ENCODE assay signal across 19 cellular contexts in the genomic region with DNA sequence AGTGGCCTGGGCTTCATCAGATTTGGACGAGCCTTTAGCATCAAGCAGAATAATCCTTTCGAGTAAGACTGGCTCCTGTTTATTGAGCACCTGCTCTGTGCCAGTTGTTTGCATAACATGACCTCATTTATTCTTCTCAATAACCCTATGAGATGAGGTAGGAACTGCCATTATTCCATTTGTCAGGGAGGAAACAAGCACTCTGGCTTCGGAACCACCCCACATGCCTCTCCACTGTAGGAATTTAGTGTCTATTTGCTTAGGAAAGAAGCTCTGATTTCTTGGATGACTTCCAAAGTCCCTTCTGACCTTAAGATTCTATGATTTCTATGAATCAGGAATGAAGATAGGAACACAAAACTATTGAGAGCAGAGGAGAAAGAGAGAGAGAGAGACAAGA. TPM values are rescaled to one million over a fixed set of nuclear protein-coding genes. Genes with fewer than 3 reads are reported as not detected.
DNase-seq lines count a peak whose midpoint lies in the region; ATAC-seq and TF ChIP-seq lines count a peak whose summit lies in the region.
"Had no signal": no experiment of that assay in that cellular context is flagged by ENCODE, and none has a peak within 500 bp of the region (broad histone marks: within the 10 kb centered on the region; RNA-seq: fewer than 3 reads in every experiment).

No MANE protein-coding gene starts in this region.

- TF ChIP-seq RAD21 in SK-N-SH (IDR thresholded peaks at IDR 0.05; ENCODE audit: low read length) = no peak

- no peak overlapping the region for H3K4me2 ChIP-seq in SK-N-SH

- H3K27me3 Mint-ChIP-seq in WTC11 (ENCODE audit: low read depth) = no peaks in the 10 kb centered on the region
- H3K27me3 Mint-ChIP-seq in activated CD8-positive, alpha-beta T cell treated with anti-CD3 and anti-CD28 coated beads, Interleukin-2, amount 10 ng/mL, durations not matched to agents 7 days and 5 days (ENCODE audit: low read depth) = peaks cover 2% of the 10 kb centered on the region
- H3K27me3 Mint-ChIP-seq: activated naive CD8-positive, alpha-beta T cell treated with anti-CD3 and anti-CD28 coated beads for 36 hours had no signal

- ATAC-seq in sciatic nerve (peak; percentile 8), WTC11 (no peak)
- ATAC-seq in activated CD8-positive, alpha-beta T cell treated with anti-CD3 and anti-CD28 coated beads, Interleukin-2, amount 10 ng/mL, durations not matched to agents 7 days and 5 days = no peak
- ATAC-seq: esophagus mucosa had no signal

- H2AFZ ChIP-seq in SK-N-SH (ENCODE audit: low read depth) = no peak overlapping the region

- no peaks in the 10 kb centered on the region for H3K9me3 Mint-ChIP-seq in WTC11
- H3K9me3 Mint-ChIP-seq in activated CD8-positive, alpha-beta T cell treated with anti-CD3 and anti-CD28 coated beads, Interleukin-2, amount 10 ng/mL, durations not matched to agents 7 days and 5 days (ENCODE audit: insufficient read depth) = peaks cover 7% of the 10 kb centered on the region

- H3F3A ChIP-seq in SK-N-SH (replicated peaks; ENCODE audit: insufficient read depth) = peaks cover 20% of the 10 kb centered on the region

- CTCF ChIA-PET in SK-N-SH (lab: Yijun Ruan, JAX) = interaction anchor here (0.6 to 1.8 kb wide), 5 partner anchors 13 to 228 kb away, joined by 3 to 4 read pairs (median 3); no protein-coding TSS in a partner anchor
- CTCF ChIA-PET in WTC11 (lab: Charles Lee) = interaction anchor here (1.0 to 1.5 kb wide), 5 partner anchors 65 to 195 kb away, joined by 3 to 6 read pairs (median 4); no protein-coding TSS in a partner anchor
- CTCF ChIA-PET in activated CD8-positive, alpha-beta T cell treated with anti-CD3 and anti-CD28 coated beads, Interleukin-2, amount 10 ng/mL, durations not matched to agents 7 days and 5 days (lab: Charles Lee) = interaction anchor here (0.6 to 1.4 kb wide), 3 partner anchors 10 to 195 kb away, joined by 3 to 4 read pairs (median 4); no protein-coding TSS in a partner anchor

- 0 out of 2 replicates have a peak, but pooled peaks cover 2% of the 10 kb centered on the region for H3K4me1 Mint-ChIP-seq in WTC11
- H3K4me1 Mint-ChIP-seq in activated CD8-positive, alpha-beta T cell treated with anti-CD3 and anti-CD28 coated beads, Interleukin-2, amount 10 ng/mL, durations not matched to agents 7 days and 5 days (ENCODE audit: low read depth) = no peaks in the 10 kb centered on the region
- H3K4me1 Mint-ChIP-seq: activated naive CD8-positive, alpha-beta T cell treated with anti-CD3 and anti-CD28 coated beads for 36 hours; CD8-positive, alpha-beta memory T cell had no signal

- no peaks in the 10 kb centered on the region for H3K36me3 Mint-ChIP-seq in WTC11
- peaks cover 8% of the 10 kb centered on the region for H3K36me3 Mint-ChIP-seq in activated CD8-positive, alpha-beta T cell treated with anti-CD3 and anti-CD28 coated beads, Interleukin-2, amount 10 ng/mL, durations not matched to agents 7 days and 5 days (ENCODE audit: low read depth)

- H3K4me3 Mint-ChIP-seq in WTC11 = no peak overlapping the region
- H3K4me3 Mint-ChIP-seq in activated CD8-positive, alpha-beta T cell treated with anti-CD3 and anti-CD28 coated beads, Interleukin-2, amount 10 ng/mL, durations not matched to agents 7 days and 5 days = no peak overlapping the region
- H3K4me3 Mint-ChIP-seq: activated naive CD8-positive, alpha-beta T cell treated with anti-CD3 and anti-CD28 coated beads for 36 hours; CD8-positive, alpha-beta memory T cell had no signal

- H3K27ac ChIP-seq in SK-N-SH (ENCODE audit: low read depth in 2 of 2, low read length in 1 of 2) = peak overlapping the region in 1 of 2 experiments; percentile 10; a peak in 1 of 4 replicates
- H3K27ac ChIP-seq: cardiac muscle cell, neutrophil, SJSA1 had no signal

- POLR2A ChIA-PET in SK-N-SH (lab: Yijun Ruan, JAX) (no interaction called here), WTC11 (lab: Charles Lee) (no interaction called here)
- POLR2A ChIA-PET in activated CD8-positive, alpha-beta T cell treated with anti-CD3 and anti-CD28 coated beads, Interleukin-2, amount 10 ng/mL, durations not matched to agents 7 days and 5 days (lab: Charles Lee) = no interaction called here

- DNase-seq in EL (peak; percentile 74), SK-N-SH (no peak), fibroblast of the aortic adventitia (ENCODE audit: low read depth) (peak; percentile 37), sciatic nerve (ENCODE audit: low spot score) (no peak), SHP77 treated with DMSO at 0.1 percent for 48 hours (lab: John Stamatoyannopoulos, UW) (no peak), T-helper 9 cell (no peak), WTC11 (ENCODE audit: low spot score) (no peak)
- DNase-seq in activated CD8-positive, alpha-beta T cell treated with anti-CD3 and anti-CD28 coated beads, Interleukin-2, amount 10 ng/mL, durations not matched to agents 7 days and 5 days = no peak
- DNase-seq: activated CD8-positive, alpha-beta memory T cell treated with anti-CD3 and anti-CD28 coated beads for 24 hours; activated naive CD8-positive, alpha-beta T cell treated with anti-CD3 and anti-CD28 coated beads for 36 hours; CD8-positive, alpha-beta memory T cell; NCI-H526 treated with DMSO at 0.1 percent for 48 hours; retina; stimulated activated naive CD4-positive, alpha-beta T cell; trophoblast cell had no signal

- peaks cover 2 to 25% of the 10 kb centered on the region in 2 experiments; a peak in 3 of 4 replicates for H3K4me1 ChIP-seq in SK-N-SH (ENCODE audit: control insufficient read depth in 1 of 2, insufficient read depth in 2 of 2, low read depth in 1 of 2, low read length in 1 of 2)

- no peaks in the 10 kb centered on the region for H3K9me3 ChIP-seq in SK-N-SH
- H3K9me3 ChIP-seq: neutrophil, SJSA1 had no signal

- peaks cover 100% of the 10 kb centered on the region for H3K79me2 ChIP-seq in SK-N-SH (ENCODE audit: insufficient read depth)

- TF ChIP-seq CTCF in SK-N-SH (IDR thresholded peaks at IDR 0.05) (no peak), fibroblast of the aortic adventitia (IDR thresholded peaks at IDR 0.05; ENCODE audit: insufficient read depth, low read length) (no peak), WTC11 (IDR thresholded peaks at IDR 0.05) (no peak)

- no peak overlapping the region for H3K27ac Mint-ChIP-seq in WTC11
- no peak overlapping the region for H3K27ac Mint-ChIP-seq in activated CD8-positive, alpha-beta T cell treated with anti-CD3 and anti-CD28 coated beads, Interleukin-2, amount 10 ng/mL, durations not matched to agents 7 days and 5 days
- H3K27ac Mint-ChIP-seq: activated naive CD8-positive, alpha-beta T cell treated with anti-CD3 and anti-CD28 coated beads for 36 hours; CD8-positive, alpha-beta memory T cell had no signal

- peaks cover 11 to 26% of the 10 kb centered on the region in 2 experiments for H3K36me3 ChIP-seq in SK-N-SH (replicated peaks in 1 of 2; ENCODE audit: control insufficient read depth in 1 of 2, insufficient read depth in 2 of 2, low read length in 1 of 2)
- H3K36me3 ChIP-seq: neutrophil had no signal

- H3K9ac ChIP-seq in SK-N-SH = no peak overlapping the region

- intact Hi-C loops in sciatic nerve (cut with DNase I) = no loop called here

- no peaks in the 10 kb centered on the region for H3K9me2 ChIP-seq in SK-N-SH

- no peaks in the 10 kb centered on the region for H3K27me3 ChIP-seq in SK-N-SH (ENCODE audit: insufficient read depth)
- H3K27me3 ChIP-seq: cardiac muscle cell, neutrophil, SJSA1 had no signal

- H3K4me3 ChIP-seq in SK-N-SH (ENCODE audit: low read depth in 2 of 2, low read length in 1 of 2) (no peak overlapping the region), fibroblast of the aortic adventitia (ENCODE audit: low read depth, low read length) (no peak overlapping the region)
- H3K4me3 ChIP-seq: cardiac muscle cell, SJSA1 had no signal

- no peak for TF ChIP-seq EP300 in SK-N-SH (IDR thresholded peaks at IDR 0.05; ENCODE audit: borderline replicate concordance in 1 of 2, low read depth in 1 of 2, low read length in 1 of 2)

- 62% methylated on average over 3 of the region's 3 CpGs for WGBS in SK-N-SH (ENCODE audit: low lambda C conversion rate)

- peaks cover 80% of the 10 kb centered on the region for H4K20me1 ChIP-seq in SK-N-SH (ENCODE audit: insufficient read depth)

TF ChIP-seq in SK-N-SH, 30 proteins besides CTCF, POLR2A, EP300 and RAD21:
- TF ChIP-seq, protein P1, sequence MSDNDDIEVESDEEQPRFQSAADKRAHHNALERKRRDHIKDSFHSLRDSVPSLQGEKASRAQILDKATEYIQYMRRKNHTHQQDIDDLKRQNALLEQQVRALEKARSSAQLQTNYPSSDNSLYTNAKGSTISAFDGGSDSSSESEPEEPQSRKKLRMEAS (IDR thresholded peaks at IDR 0.05; ENCODE audit: low read depth) = peak; percentile 12; the same call in 1 of the 2 replicates
- TF ChIP-seq SMC3 (IDR thresholded peaks at IDR 0.05; ENCODE audit: low read depth, low read length) (no peak), NFIC (IDR thresholded peaks at IDR 0.05; ENCODE audit: borderline replicate concordance) (peak; percentile 51; the same call in 1 of the 2 replicates)

TF ChIP-seq in WTC11, 78 proteins besides CTCF, POLR2A, EP300 and RAD21 (continues in another document):
- TF ChIP-seq KAT7 (CRISPR knock-in tag; IDR thresholded peaks at IDR 0.05; ENCODE audit: borderline replicate concordance) (no peak), CREB1 (CRISPR knock-in tag; IDR thresholded peaks at IDR 0.05) (no peak), TP53 (CRISPR knock-in tag; IDR thresholded peaks at IDR 0.05) (no peak), MXD4 (CRISPR knock-in tag; IDR thresholded peaks at IDR 0.05; ENCODE audit: borderline replicate concordance) (no peak), ZNF232 (CRISPR knock-in tag; IDR thresholded peaks at IDR 0.05) (no peak)
- TF ChIP-seq, protein P2, sequence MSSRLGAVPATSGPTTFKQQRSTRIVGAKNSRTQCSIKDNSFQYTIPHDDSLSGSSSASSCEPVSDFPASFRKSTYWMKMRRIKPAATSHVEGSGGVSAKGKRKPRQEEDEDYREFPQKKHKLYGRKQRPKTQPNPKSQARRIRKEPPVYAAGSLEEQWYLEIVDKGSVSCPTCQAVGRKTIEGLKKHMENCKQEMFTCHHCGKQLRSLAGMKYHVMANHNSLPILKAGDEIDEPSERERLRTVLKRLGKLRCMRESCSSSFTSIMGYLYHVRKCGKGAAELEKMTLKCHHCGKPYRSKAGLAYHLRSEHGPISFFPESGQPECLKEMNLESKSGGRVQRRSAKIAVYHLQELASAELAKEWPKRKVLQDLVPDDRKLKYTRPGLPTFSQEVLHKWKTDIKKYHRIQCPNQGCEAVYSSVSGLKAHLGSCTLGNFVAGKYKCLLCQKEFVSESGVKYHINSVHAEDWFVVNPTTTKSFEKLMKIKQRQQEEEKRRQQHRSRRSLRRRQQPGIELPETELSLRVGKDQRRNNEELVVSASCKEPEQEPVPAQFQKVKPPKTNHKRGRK (CRISPR knock-in tag; IDR thresholded peaks at IDR 0.05; ENCODE audit: borderline replicate concordance) = no peak

RNA-seq across cellular contexts. Expression of a gene that starts 11.0 kb away (rescaled TPM):
- 5.0 and 5.9 TPM in 2 replicates for polyA plus RNA-seq in SK-N-SH (2012; rRNA removed)
- 5.2 and 5.7 TPM in 2 replicates for polyA plus RNA-seq in SK-N-SH (2012; cell fraction: cytosol; rRNA removed)
- 16.6 and 20.6 TPM in 2 replicates for polyA plus RNA-seq in SK-N-SH (2012; cell fraction: nucleus; rRNA removed)
- total RNA-seq in fibroblast of the aortic adventitia (ENCODE audit: low replicate concordance) (8.6 and 20.1 TPM in 2 replicates), sciatic nerve (59.2 TPM), WTC11 (2021) (5.2 to 6.0 TPM (median 5.3 TPM) in 3 replicates)
- total RNA-seq in activated CD8-positive, alpha-beta T cell treated with anti-CD3 and anti-CD28 coated beads, Interleukin-2, amount 10 ng/mL, durations not matched to agents 7 days and 5 days = 1 to 10 TPM; 3.6 to 3.9 TPM
- polyA plus RNA-seq: CD8-positive, alpha-beta memory T cell had no signal

Comparison
In these comparisons a context has a peak if more than half of its experiments do, and no peak if none do; other contexts are left out.
1. DNase-seq: peak in EL (single experiment) and fibroblast of the aortic adventitia (single experiment); none in SK-N-SH (single experiment), sciatic nerve (single experiment), SHP77 treated with DMSO at 0.1 percent for 48 hours (single experiment), T-helper 9 cell (single experiment), WTC11 (single experiment) and activated CD8-positive, alpha-beta T cell treated with anti-CD3 and anti-CD28 coated beads, Interleukin-2, amount 10 ng/mL, durations not matched to agents 7 days and 5 days (single experiment).